23 cellular contexts compared by ENCODE assay signal in the genomic region with DNA sequence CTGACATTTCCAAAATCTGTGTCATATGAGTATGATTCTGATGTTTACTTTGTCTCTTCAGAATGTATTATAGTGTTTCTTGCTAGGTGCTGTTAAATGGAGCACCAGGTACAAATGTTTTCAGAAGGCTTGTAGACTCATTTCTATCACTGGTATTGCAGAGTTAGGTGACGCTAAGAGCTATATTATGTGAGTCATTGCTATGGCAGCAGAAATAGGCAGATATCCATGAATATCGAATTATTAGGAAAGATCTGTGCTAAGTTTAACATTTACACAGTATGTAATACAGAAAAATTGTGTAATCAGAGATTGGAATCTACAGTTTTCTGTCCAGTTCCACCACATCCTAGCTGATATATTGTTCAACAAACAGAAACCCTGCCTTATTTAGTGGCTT.
"Had no signal": no experiment of that assay in that cellular context is flagged by ENCODE, and none has a peak within 500 bp of the region (broad histone marks: within the 10 kb centered on the region; RNA-seq: fewer than 3 reads in every experiment).

No MANE protein-coding gene starts in this region.

- H3K4me3 Mint-ChIP-seq: activated CD4-positive, alpha-beta T cell treated with anti-CD3 and anti-CD28 coated beads, Interleukin-2, amount 10 ng/mL, durations not matched to agents 24 days and 14 days; activated CD8-positive, alpha-beta memory T cell treated with anti-CD3 and anti-CD28 coated beads, Interleukin-2, amount 10 ng/mL, durations not matched to agents 7 days and 5 days; activated naive CD8-positive, alpha-beta T cell treated with anti-CD3 and anti-CD28 coated beads, Interleukin-2, amount 50 U/mL, for 24 hours; activated T-cell treated with anti-CD3 and anti-CD28 coated beads, Interleukin-2, amount 50 U/mL, for 24 hours; activated T-helper 1 cell treated with anti-CD3 and anti-CD28 coated beads, Interleukin-12 subunit alpha, Interleukin-12 subunit beta, Interleukin-2, Interleukin-4 antibody, amounts not matched to agents 30 ng/mL and 10 ng/mL and 1 ng/mL, durations not matched to agents 14 hours and 24 hours and 36 hours; T-helper 17 cell; WTC11 had no signal

- H3K27me3 ChIP-seq: brain microvascular endothelial cell had no signal

- H3K36me3 ChIP-seq: brain microvascular endothelial cell had no signal

- H3K4me1 Mint-ChIP-seq: activated CD4-positive, alpha-beta T cell treated with anti-CD3 and anti-CD28 coated beads, Interleukin-2, amount 10 ng/mL, durations not matched to agents 24 days and 14 days; activated CD8-positive, alpha-beta memory T cell treated with anti-CD3 and anti-CD28 coated beads, Interleukin-2, amount 10 ng/mL, durations not matched to agents 7 days and 5 days; activated naive CD8-positive, alpha-beta T cell treated with anti-CD3 and anti-CD28 coated beads, Interleukin-2, amount 50 U/mL, for 24 hours; T-helper 17 cell had no signal

- H3K27me3 Mint-ChIP-seq: activated CD4-positive, alpha-beta T cell treated with anti-CD3 and anti-CD28 coated beads, Interleukin-2, amount 10 ng/mL, durations not matched to agents 24 days and 14 days; activated CD8-positive, alpha-beta memory T cell treated with anti-CD3 and anti-CD28 coated beads, Interleukin-2, amount 10 ng/mL, durations not matched to agents 7 days and 5 days; activated naive CD8-positive, alpha-beta T cell treated with anti-CD3 and anti-CD28 coated beads, Interleukin-2, amount 50 U/mL, for 24 hours; activated T-cell treated with anti-CD3 and anti-CD28 coated beads, Interleukin-2, amount 50 U/mL, for 24 hours; T-helper 17 cell had no signal

- H3K27ac ChIP-seq: brain microvascular endothelial cell had no signal

- H3K9me3 Mint-ChIP-seq: activated CD4-positive, alpha-beta T cell treated with anti-CD3 and anti-CD28 coated beads, Interleukin-2, amount 10 ng/mL, durations not matched to agents 24 days and 14 days had no signal

- DNase-seq: activated CD4-positive, alpha-beta T cell treated with anti-CD3 and anti-CD28 coated beads, Interleukin-2, amount 10 ng/mL, durations not matched to agents 24 days and 14 days; activated CD4-positive, alpha-beta T cell treated with anti-CD3 and anti-CD28 coated beads, Interleukin-2, amount 50 U/mL, for 48 hours; activated CD4-positive, CD25-positive, alpha-beta regulatory T cell treated with anti-CD3 and anti-CD28 coated beads, Interleukin-2, amount 50 U/mL, for 72 hours; activated CD8-positive, alpha-beta memory T cell treated with anti-CD3 and anti-CD28 coated beads, Interleukin-2, amount 10 ng/mL, durations not matched to agents 7 days and 5 days; activated effector memory CD4-positive, alpha-beta T cell treated with anti-CD3 and anti-CD28 coated beads, Interleukin-2, amount 50 U/mL, for 16 hours; activated naive CD4-positive, alpha-beta T cell treated with Interleukin-2 at 50 U/mL for 16 hours; activated naive CD8-positive, alpha-beta T cell treated with anti-CD3 and anti-CD28 coated beads, Interleukin-2, amount 50 U/mL, for 24 hours; activated T-cell treated with anti-CD3 and anti-CD28 coated beads, Interleukin-2, amount 50 U/mL, for 24 hours; brain microvascular endothelial cell; cerebellar nuclear complex; KG1; NCI-H1092 treated with DMSO at 0.1 percent for 48 hours; NCI-H1417 treated with DMSO at 0.1 percent for 48 hours; NCI-H1694; NCI-H2029 treated with DMSO at 0.1 percent for 48 hours; NCI-H446; NCI-H524; SIG-M5; T-helper 17 cell; T-helper 9 cell had no signal

- H3K36me3 Mint-ChIP-seq: activated CD8-positive, alpha-beta memory T cell treated with anti-CD3 and anti-CD28 coated beads, Interleukin-2, amount 10 ng/mL, durations not matched to agents 7 days and 5 days; activated naive CD4-positive, alpha-beta T cell treated with anti-CD3 and anti-CD28 coated beads, Interleukin-2, amount 50 U/mL, for 72 hours had no signal

- H3K27ac Mint-ChIP-seq: activated CD4-positive, alpha-beta T cell treated with anti-CD3 and anti-CD28 coated beads, Interleukin-2, amount 10 ng/mL, durations not matched to agents 24 days and 14 days; activated CD8-positive, alpha-beta memory T cell treated with anti-CD3 and anti-CD28 coated beads, Interleukin-2, amount 10 ng/mL, durations not matched to agents 7 days and 5 days; activated naive CD4-positive, alpha-beta T cell treated with anti-CD3 and anti-CD28 coated beads, Interleukin-2, amount 50 U/mL, for 72 hours; activated naive CD8-positive, alpha-beta T cell treated with anti-CD3 and anti-CD28 coated beads, Interleukin-2, amount 50 U/mL, for 24 hours; activated T-cell treated with anti-CD3 and anti-CD28 coated beads, Interleukin-2, amount 50 U/mL, for 24 hours; activated T-helper 1 cell treated with anti-CD3 and anti-CD28 coated beads, Interleukin-12 subunit alpha, Interleukin-12 subunit beta, Interleukin-2, Interleukin-4 antibody, amounts not matched to agents 30 ng/mL and 10 ng/mL and 1 ng/mL, durations not matched to agents 14 hours and 24 hours and 36 hours; T-helper 17 cell; WTC11 had no signal
